Comparison of ENCODE assay signal across 18 cellular contexts in genomic region chr6:23704655-23705054, GRCh38.
"Had no signal": no experiment of that assay in that cellular context is flagged by ENCODE, and none has a peak within 500 bp of the region (broad histone marks: within the 10 kb centered on the region; RNA-seq: fewer than 3 reads in every experiment).

No MANE protein-coding gene starts in this region.

- DNase-seq: effector CD4-positive, alpha-beta T cell; endodermal cell; foreskin melanocyte; islet precursor cell; lower lobe of right lung; naive B cell; nephron progenitor cell; retina; stimulated activated CD4-positive, alpha-beta T cell treated with anti-CD3 and anti-CD28 coated beads, Interleukin-4, amount 100 ng/mL, for 1 hour; stimulated activated CD8-positive, alpha-beta memory T cell treated with anti-CD3 and anti-CD28 coated beads, Interleukin-4, amount 100 ng/mL, for 48 hours; stimulated activated naive CD8-positive, alpha-beta T cell treated with anti-CD3 and anti-CD28 coated beads, Interleukin-15, Interleukin-2, amounts not matched to agents 100 U/mL and 50 U/mL, for 24 hours; thyroid gland had no signal

- H3K36me3 ChIP-seq: lower lobe of right lung, prostate gland, suprapubic skin, thyroid gland had no signal

- H3K27me3 ChIP-seq: suprapubic skin, thyroid gland had no signal

- ATAC-seq: left lobe of liver; lower lobe of right lung; stimulated activated effector memory CD8-positive, alpha-beta T cell treated with anti-CD3 and anti-CD28 coated beads, Interleukin-12 subunit alpha, Interleukin-12 subunit beta, amount 100 ng/mL, for 72 hours; stimulated activated naive CD8-positive, alpha-beta T cell treated with anti-CD3 and anti-CD28 coated beads, Interleukin-15, Interleukin-2, amounts not matched to agents 100 U/mL and 50 U/mL, for 24 hours had no signal

- H3K9me3 ChIP-seq: lower lobe of right lung, prostate gland, suprapubic skin, thyroid gland had no signal

- H3K4me3 ChIP-seq: coronary artery, lower lobe of right lung, prostate gland, suprapubic skin, thyroid gland had no signal

- H3K4me1 ChIP-seq: lower lobe of right lung, parathyroid adenoma, prostate gland, suprapubic skin, thyroid gland had no signal

- H3K27ac ChIP-seq: coronary artery, lower lobe of right lung, parathyroid adenoma, prostate gland, suprapubic skin, thyroid gland had no signal
